ENCODE assay signal across 8 cellular contexts in genomic region chr7:83976302-83976701, GRCh38.
DNase-seq lines count a peak whose midpoint lies in the region; ATAC-seq and TF ChIP-seq lines count a peak whose summit lies in the region.

No MANE protein-coding gene starts in this region.

- H3K27ac ChIP-seq in PC-3 (ENCODE audit: low read length) (peak overlapping the region; percentile 29), parathyroid adenoma (no peak overlapping the region)

- no TSS peak for BruUV-seq in PC-3 (replicated peaks; lab: Mats Ljungman, UMichigan)

- TF ChIP-seq CTCF in PC-3 (conservative IDR thresholded peaks at IDR 0.05; ENCODE audit: low read depth, low read length), result peak; percentile 83
- TF ChIP-seq CTCF in epithelial cell of proximal tubule (conservative IDR thresholded peaks at IDR 0.05; ENCODE audit: low read depth, low read length), result peak; percentile 63
- TF ChIP-seq CTCF in parathyroid adenoma (IDR thresholded peaks at IDR 0.05), result peak; percentile 26

- H3K9ac ChIP-seq in PC-3 (ENCODE audit: low read length) (no peak overlapping the region), parathyroid adenoma (no peak overlapping the region)

- H3K36me3 ChIP-seq in PC-3 (ENCODE audit: low read depth, low read length), result no peaks in the 10 kb centered on the region; the same call in 1 of the 2 replicates
- H3K36me3 ChIP-seq in parathyroid adenoma (ENCODE audit: control insufficient read depth, insufficient read depth, low read length), result no peaks in the 10 kb centered on the region

- H3K4me1 ChIP-seq in PC-3 (ENCODE audit: insufficient read depth, low read length) (no peaks in the 10 kb centered on the region), parathyroid adenoma (no peaks in the 10 kb centered on the region)

- H3K79me2 ChIP-seq in PC-3 (ENCODE audit: low read length) (no peaks in the 10 kb centered on the region), parathyroid adenoma (no peaks in the 10 kb centered on the region)

- H3K4me3 ChIP-seq in PC-3 (ENCODE audit: low read length) (no peak overlapping the region), epithelial cell of proximal tubule (ENCODE audit: low read depth, low read length) (no peak overlapping the region), parathyroid adenoma (ENCODE audit: low read depth, low read length) (no peak overlapping the region)

- peak; percentile 81 for ATAC-seq in GM21381 (IDR thresholded peaks at IDR 0.05; ENCODE audit: unreplicated experiment)
- peak; percentile 85 for ATAC-seq in HG03521 (IDR thresholded peaks at IDR 0.05; ENCODE audit: unreplicated experiment)
- ATAC-seq in PC-3, result peak; percentile 56

- H4K20me1 ChIP-seq in PC-3 (ENCODE audit: low read length), result no peaks in the 10 kb centered on the region

- peak; percentile 1 for DNase-seq in NCI-H1436 (lab: John Stamatoyannopoulos, UW)
- no peak for DNase-seq in NCI-H1436 treated with DMSO at 0.1 percent for 48 hours (lab: John Stamatoyannopoulos, UW)
- DNase-seq in PC-3, result peak; percentile 74
- DNase-seq in epithelial cell of proximal tubule (ENCODE audit: low read depth), result no peak
- DNase-seq in activated CD8-positive, alpha-beta memory T cell treated with anti-CD3 and anti-CD28 coated beads, Interleukin-2, amount 50 U/mL, for 48 hours, result no peak

- no peak overlapping the region for H3K4me2 ChIP-seq in PC-3 (ENCODE audit: low read length)
- no peak overlapping the region for H3K4me2 ChIP-seq in parathyroid adenoma (ENCODE audit: low read length)

- H3K27me3 ChIP-seq in PC-3 (ENCODE audit: low read length) (no peaks in the 10 kb centered on the region), parathyroid adenoma (ENCODE audit: control insufficient read depth, insufficient read depth, low read length) (no peaks in the 10 kb centered on the region)

- H3F3A ChIP-seq in PC-3 (ENCODE audit: low read length, unreplicated experiment), result no peaks in the 10 kb centered on the region

- no peaks in the 10 kb centered on the region for H3K9me3 ChIP-seq in PC-3 (ENCODE audit: low read length)
- H3K9me3 ChIP-seq in parathyroid adenoma (ENCODE audit: control insufficient read depth, low read length), result no peaks in the 10 kb centered on the region

- POLR2A ChIA-PET in PC-3 (lab: Charles Lee; ENCODE audit: unreplicated experiment), result no interaction called here

- no peaks in the 10 kb centered on the region for H3K9me2 ChIP-seq in PC-3 (replicated peaks; ENCODE audit: low read length)

- intact Hi-C loops in PC-3 (cut with micrococcal nuclease), result loop anchor here (1.0 to 10.0 kb wide), 8 partner anchors 81 to 1047 kb away; no protein-coding TSS in a partner anchor

- H2AFZ ChIP-seq in PC-3 (ENCODE audit: low read length) (no peak overlapping the region), parathyroid adenoma (no peak overlapping the region)

- CTCF ChIA-PET in PC-3 (lab: Charles Lee), result no interaction called here

Comparison
In these comparisons a context has a peak if more than half of its experiments do, and no peak if none do; other contexts are left out.
1. DNase-seq: peak in NCI-H1436 (single experiment) and PC-3 (single experiment); none in NCI-H1436 treated with DMSO at 0.1 percent for 48 hours (single experiment), epithelial cell of proximal tubule (single experiment) and activated CD8-positive, alpha-beta memory T cell treated with anti-CD3 and anti-CD28 coated beads, Interleukin-2, amount 50 U/mL, for 48 hours (single experiment).
2. CTCF ChIP-seq: peak in every context shown above with its lines; median percentile 83 in PC-3; 63 in epithelial cell of proximal tubule; 26 in parathyroid adenoma.
3. Peak in every context shown above with its lines, with median percentiles within 50 percentile points of each other: ATAC-seq.